8 cellular contexts compared by ENCODE assay signal in the genomic region with DNA sequence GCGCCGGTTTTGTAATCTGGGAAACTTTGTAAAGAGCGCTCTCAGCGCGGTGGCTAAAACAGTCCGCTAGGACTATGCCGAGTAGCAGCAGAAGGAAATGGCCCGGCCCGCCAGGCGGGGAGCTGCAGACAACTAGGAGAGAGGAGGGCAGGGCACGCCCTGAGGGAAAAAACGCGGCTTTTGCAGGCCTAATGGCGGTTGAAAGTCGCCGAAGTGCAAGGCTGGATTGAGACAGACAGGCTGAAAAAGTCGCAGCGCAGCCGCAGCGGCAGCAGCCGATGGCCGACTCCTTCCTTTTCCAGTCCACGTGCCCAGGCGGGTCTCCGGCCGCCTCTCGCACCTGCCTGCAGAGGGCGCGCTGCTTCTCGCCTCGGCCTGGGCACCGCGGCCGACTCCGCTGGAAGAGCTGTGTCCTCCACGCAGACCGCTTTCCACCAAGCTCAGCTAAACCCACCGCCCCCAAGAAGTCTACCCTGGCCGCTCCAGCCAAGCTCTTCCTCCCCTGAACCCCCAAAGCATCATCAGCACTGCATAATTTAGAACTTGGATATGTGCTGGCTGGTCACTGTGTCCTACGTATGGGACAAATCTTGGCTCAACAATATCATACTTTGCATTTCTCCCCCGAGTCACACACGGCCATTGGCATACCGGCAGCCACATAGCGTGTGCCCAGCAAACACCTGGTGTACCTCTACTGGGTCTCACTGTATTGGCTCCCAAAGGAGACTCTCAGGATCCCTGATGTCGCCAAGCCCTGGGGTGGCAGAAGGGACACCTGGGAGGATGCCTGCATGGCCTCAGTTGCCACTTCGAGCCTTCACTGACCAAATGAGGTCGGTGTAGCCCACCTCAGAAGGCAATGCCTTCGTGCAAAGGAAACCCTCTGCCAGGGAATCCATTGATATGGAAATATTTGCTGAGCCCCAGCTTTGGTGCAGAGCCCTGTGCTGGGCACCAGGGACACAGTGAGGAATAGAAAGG. TPM values are rescaled to one million over a fixed set of nuclear protein-coding genes. Genes with fewer than 3 reads are reported as not detected.
DNase-seq lines count a peak whose midpoint lies in the region; ATAC-seq, FAIRE-seq and TF ChIP-seq lines count a peak whose summit lies in the region.

No MANE protein-coding gene starts in this region.

- TF ChIP-seq CTCF in MM.1S (IDR thresholded peaks at IDR 0.05; ENCODE audit: low read length) (peak; percentile 71), VCaP (conservative IDR thresholded peaks at IDR 0.05) (peak; percentile 69), bronchial epithelial cell (IDR thresholded peaks at IDR 0.05; ENCODE audit: insufficient read depth, low read length, severe bottlenecking) (peak; percentile 78), kidney (IDR thresholded peaks at IDR 0.05; ENCODE audit: borderline replicate concordance, extremely low read depth, insufficient read depth) (peak; percentile 58)

- ATAC-seq in GM21619 (IDR thresholded peaks at IDR 0.05; ENCODE audit: unreplicated experiment): peak; percentile 86
- no peak for ATAC-seq in GM21528 (IDR thresholded peaks at IDR 0.05; ENCODE audit: low FRiP score, unreplicated experiment)

- FAIRE-seq in bronchial epithelial cell (lab: Jason Lieb, UNC) (no peak), kidney (lab: Jason Lieb, UNC) (no peak)

- H3K9me3 ChIP-seq in MM.1S (replicated peaks; ENCODE audit: insufficient read depth, low read length) (no peaks in the 10 kb centered on the region), kidney (ENCODE audit: control insufficient read depth in 1 of 2, low read length in 2 of 2) (no peaks in the 10 kb centered on the region)

- H3F3A ChIP-seq in MM.1S (ENCODE audit: insufficient read depth, low read length): no peaks in the 10 kb centered on the region

- DNase-seq in EH (ENCODE audit: low read depth) (peak; percentile 51), MM.1S (peak; percentile 65), bronchial epithelial cell (ENCODE audit: low read depth) (peak; percentile 41), kidney (peak; percentile 81)
- peak in 3 of 4 experiments; percentile 38 to 54 (median 47) for DNase-seq in stimulated activated CD4-positive, alpha-beta T cell treated with anti-CD3 and anti-CD28 coated beads, Interleukin-1b, Interleukin-23, amount 100 ng/mL, for 24 hours (ENCODE audit: low read depth in 4 of 4, low spot score in 1 of 4)

- H3K9me2 ChIP-seq in MM.1S (replicated peaks; ENCODE audit: insufficient read depth, low read length): no peaks in the 10 kb centered on the region

- H3K27me3 ChIP-seq in MM.1S (replicated peaks; ENCODE audit: insufficient read depth, low read length) (no peaks in the 10 kb centered on the region), bronchial epithelial cell (ENCODE audit: control insufficient read depth, insufficient read depth, low read length) (no peaks in the 10 kb centered on the region)

- H3K36me3 ChIP-seq in MM.1S (replicated peaks; ENCODE audit: insufficient read depth, low read length) (no peaks in the 10 kb centered on the region), bronchial epithelial cell (ENCODE audit: control insufficient read depth, insufficient read depth, low read length) (no peaks in the 10 kb centered on the region), kidney (ENCODE audit: control insufficient read depth in 1 of 2, insufficient read depth in 2 of 2, low read length in 2 of 2) (no peaks in the 10 kb centered on the region)

- H3K4me2 ChIP-seq in MM.1S (ENCODE audit: low read depth, low read length): peak overlapping the region; percentile 42

- H3K79me2 ChIP-seq in MM.1S (ENCODE audit: low read length): no peaks in the 10 kb centered on the region

- peak overlapping the region; percentile 45 for H3K4me3 ChIP-seq in MM.1S (ENCODE audit: low read length)
- H3K4me3 ChIP-seq in bronchial epithelial cell (ENCODE audit: low read depth, low read length): peak overlapping the region; percentile 10
- peak overlapping the region; percentile 47 to 53 for H3K4me3 ChIP-seq in kidney (ENCODE audit: low read length in 2 of 2)

- H2AFZ ChIP-seq in MM.1S (ENCODE audit: low read length): peak overlapping the region; percentile 60

- no peaks in the 10 kb centered on the region for H4K20me1 ChIP-seq in MM.1S (ENCODE audit: insufficient read depth, low read length)

- H3K9ac ChIP-seq in MM.1S (ENCODE audit: low read length) (peak overlapping the region; percentile 42; the same call in 1 of the 2 replicates), kidney (ENCODE audit: low read length in 2 of 2) (peak overlapping the region in 1 of 2 donors; percentile 51)

- H3K27ac ChIP-seq in MM.1S (ENCODE audit: low read length) (peak overlapping the region; percentile 21; the same call in 1 of the 2 replicates), VCaP (peak overlapping the region; percentile 49), kidney (ENCODE audit: low read depth in 2 of 2, low read length in 2 of 2) (peak overlapping the region; percentile 32 to 64)

- 0 out of 2 replicates have a peak, but pooled peaks cover 3% of the 10 kb centered on the region for H3K4me1 ChIP-seq in MM.1S (ENCODE audit: low read length)
- peaks cover 0 to 5% of the 10 kb centered on the region in 2 donors for H3K4me1 ChIP-seq in kidney (ENCODE audit: control insufficient read depth in 1 of 2, insufficient read depth in 1 of 2, low read depth in 1 of 2, low read length in 2 of 2)

- intact Hi-C loops in kidney (cut with DNase I): no loop called here

RNA-seq across cellular contexts. Expression of gene SLC25A5, which starts 14.5 kb away (rescaled TPM):
- total RNA-seq in bronchial epithelial cell (486 and 551 TPM in 2 replicates), kidney (224 TPM)
- 850 TPM for polyA plus RNA-seq in kidney (ENCODE audit: insufficient read depth, low read depth, low replicate concordance)
